ENCODE assay signal across 1 cellular context in the genomic region with DNA sequence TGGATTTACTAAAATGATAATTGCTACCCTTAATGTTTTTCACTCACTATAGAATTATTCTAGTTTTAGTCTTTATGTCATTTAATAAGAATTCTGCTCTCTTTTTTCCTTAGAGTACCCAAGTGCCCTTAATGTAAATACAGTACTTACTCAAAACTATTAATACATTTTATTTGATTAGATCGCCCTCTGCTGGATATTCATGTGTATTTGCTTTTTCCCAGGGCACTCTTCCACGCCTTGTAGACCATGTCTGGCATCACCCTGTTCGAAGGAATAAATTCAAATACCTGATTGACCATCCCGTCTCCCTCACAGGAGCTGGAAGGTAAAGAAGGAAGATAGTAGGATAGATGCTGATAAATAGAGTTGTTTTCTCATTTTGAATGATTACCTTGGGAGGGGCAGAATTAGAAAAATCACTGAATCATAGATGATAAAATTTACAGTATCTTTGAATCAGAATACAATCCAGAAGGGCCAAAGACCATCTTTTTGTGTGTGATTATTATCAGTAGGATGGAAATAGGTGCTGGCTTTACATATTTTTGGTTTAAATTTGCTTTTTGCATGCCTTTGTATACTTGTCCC.
TF ChIP-seq lines count a peak whose summit lies in the region.

No MANE protein-coding gene starts in this region.

TF ChIP-seq in WTC11, 78 proteins besides CTCF, POLR2A, EP300 and RAD21 (continued from another document):
- TF ChIP-seq, protein P1, sequence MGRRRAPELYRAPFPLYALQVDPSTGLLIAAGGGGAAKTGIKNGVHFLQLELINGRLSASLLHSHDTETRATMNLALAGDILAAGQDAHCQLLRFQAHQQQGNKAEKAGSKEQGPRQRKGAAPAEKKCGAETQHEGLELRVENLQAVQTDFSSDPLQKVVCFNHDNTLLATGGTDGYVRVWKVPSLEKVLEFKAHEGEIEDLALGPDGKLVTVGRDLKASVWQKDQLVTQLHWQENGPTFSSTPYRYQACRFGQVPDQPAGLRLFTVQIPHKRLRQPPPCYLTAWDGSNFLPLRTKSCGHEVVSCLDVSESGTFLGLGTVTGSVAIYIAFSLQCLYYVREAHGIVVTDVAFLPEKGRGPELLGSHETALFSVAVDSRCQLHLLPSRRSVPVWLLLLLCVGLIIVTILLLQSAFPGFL (CRISPR knock-in tag; IDR thresholded peaks at IDR 0.05; ENCODE audit: borderline replicate concordance): no peak
- TF ChIP-seq, protein P2, sequence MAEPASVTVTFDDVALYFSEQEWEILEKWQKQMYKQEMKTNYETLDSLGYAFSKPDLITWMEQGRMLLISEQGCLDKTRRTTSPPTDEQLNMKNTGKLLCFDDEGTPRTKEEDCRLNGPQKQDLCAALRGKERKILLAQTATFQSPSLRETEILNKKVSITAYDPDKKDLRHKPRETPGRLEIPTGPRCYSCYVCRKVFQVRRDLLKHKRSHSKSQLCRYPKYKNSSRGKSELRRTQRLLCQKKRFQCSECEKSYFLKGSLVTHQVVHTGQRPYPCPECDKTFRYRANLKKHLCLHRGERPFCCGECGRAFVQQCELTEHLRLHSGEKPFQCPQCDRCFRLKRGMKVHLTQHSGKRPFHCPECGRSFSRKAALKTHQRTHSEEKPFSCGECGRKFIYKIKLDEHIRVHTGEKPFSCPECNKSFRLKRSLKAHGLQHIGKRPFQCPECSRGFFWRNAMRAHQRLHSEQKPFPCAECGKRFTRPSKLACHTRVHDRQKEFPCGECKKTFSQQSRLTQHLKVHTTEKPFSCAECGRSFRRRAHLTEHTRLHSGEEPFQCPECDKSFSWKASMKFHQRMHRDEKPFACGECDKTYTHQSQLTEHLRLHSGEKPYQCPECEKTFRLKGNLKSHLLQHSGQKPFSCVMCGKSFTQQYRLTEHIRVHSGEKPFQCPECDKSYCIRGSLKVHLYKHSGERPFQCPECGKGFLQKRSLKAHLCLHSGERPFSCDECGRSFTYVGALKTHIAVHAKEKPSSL (CRISPR knock-in tag; conservative IDR thresholded peaks at IDR 0.05): no peak
- TF ChIP-seq, protein P3, sequence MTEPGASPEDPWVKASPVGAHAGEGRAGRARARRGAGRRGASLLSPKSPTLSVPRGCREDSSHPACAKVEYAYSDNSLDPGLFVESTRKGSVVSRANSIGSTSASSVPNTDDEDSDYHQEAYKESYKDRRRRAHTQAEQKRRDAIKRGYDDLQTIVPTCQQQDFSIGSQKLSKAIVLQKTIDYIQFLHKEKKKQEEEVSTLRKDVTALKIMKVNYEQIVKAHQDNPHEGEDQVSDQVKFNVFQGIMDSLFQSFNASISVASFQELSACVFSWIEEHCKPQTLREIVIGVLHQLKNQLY (CRISPR knock-in tag; IDR thresholded peaks at IDR 0.05): no peak
- TF ChIP-seq GABPB1 (CRISPR knock-in tag; IDR thresholded peaks at IDR 0.05): no peak
- TF ChIP-seq ZNF671 (CRISPR knock-in tag; IDR thresholded peaks at IDR 0.05): no peak
